ENCODE assay signal across 15 cellular contexts in the genomic region with DNA sequence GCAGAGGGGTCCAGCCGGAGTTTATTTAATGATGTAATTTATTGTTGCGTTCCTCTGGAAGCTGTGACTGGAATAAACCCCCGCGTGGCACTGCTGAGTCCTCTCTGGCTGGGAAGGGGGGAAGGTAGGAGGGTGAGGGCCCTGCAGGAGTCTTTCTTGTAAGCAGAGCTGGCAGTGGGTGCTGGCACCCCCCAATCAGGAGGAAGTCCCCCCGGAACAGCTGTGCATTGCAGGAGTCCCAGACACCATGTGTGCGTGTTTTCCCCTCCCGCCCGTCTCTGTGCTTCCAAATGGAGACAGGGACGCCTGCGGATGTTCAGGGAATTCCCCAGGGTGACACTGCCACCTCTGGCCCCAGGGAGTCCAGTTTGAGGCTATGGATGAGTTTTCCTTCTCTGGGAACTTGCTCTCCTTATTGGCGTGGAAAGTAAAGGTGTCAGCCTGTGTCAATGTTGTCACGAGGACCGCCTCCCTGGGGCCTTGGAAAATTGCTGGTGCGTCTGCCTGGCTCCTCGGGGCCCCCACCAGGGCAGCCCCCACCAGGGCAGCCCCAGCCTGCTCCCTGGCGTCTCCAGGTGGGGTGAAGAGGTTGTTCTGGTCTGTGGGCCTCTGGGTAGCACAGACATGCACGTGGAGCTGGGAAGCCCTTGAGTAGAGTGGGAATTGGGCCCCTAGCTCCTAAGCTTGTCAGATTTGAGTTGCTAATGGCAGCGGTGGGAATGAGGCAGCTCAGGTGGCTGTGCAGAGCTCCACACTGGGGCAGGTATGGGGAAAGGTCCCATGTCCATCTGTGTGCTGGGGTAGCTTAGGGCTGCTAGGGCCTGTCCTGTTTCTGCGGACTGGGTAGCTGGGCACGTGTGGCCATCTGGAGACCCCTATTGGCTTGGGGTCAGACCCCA. TPM values are rescaled to one million over a fixed set of nuclear protein-coding genes. Genes with fewer than 3 reads are reported as not detected.
DNase-seq lines count a peak whose midpoint lies in the region; ATAC-seq and TF ChIP-seq lines count a peak whose summit lies in the region.
"Had no signal": no experiment of that assay in that cellular context is flagged by ENCODE, and none has a peak within 500 bp of the region (broad histone marks: within the 10 kb centered on the region; RNA-seq: fewer than 3 reads in every experiment).

No MANE protein-coding gene starts in this region.

- H3K4me1 ChIP-seq in osteoblast (ENCODE audit: insufficient read depth, low read length) (no peaks in the 10 kb centered on the region), right atrium auricular region (peaks cover 0 to 4% of the 10 kb centered on the region in 2 donors), prostate gland (replicated peaks) (no peaks in the 10 kb centered on the region)

- H3K27me3 ChIP-seq in WERI-Rb-1 (ENCODE audit: insufficient read depth, low read depth, severe bottlenecking) (no peaks in the 10 kb centered on the region), osteoblast (ENCODE audit: insufficient read depth, low read length) (peaks cover 15% of the 10 kb centered on the region), right atrium auricular region (no peaks in the 10 kb centered on the region), prostate gland (replicated peaks; ENCODE audit: insufficient read depth) (no peaks in the 10 kb centered on the region)
- H3K27me3 ChIP-seq: ascending aorta had no signal

- no peaks in the 10 kb centered on the region for H3K9me3 Mint-ChIP-seq in activated naive CD4-positive, alpha-beta T cell treated with anti-CD3 and anti-CD28 coated beads, Interleukin-2, amount 50 U/mL, for 72 hours
- H3K9me3 Mint-ChIP-seq: memory B cell had no signal

- H3K4me3 ChIP-seq in WERI-Rb-1 (ENCODE audit: low read depth, low read length) = no peak overlapping the region
- H3K4me3 ChIP-seq in osteoblast (ENCODE audit: insufficient read depth, low read length) = no peak overlapping the region
- no peak overlapping the region for H3K4me3 ChIP-seq in right atrium auricular region
- no peak overlapping the region for H3K4me3 ChIP-seq in prostate gland
- H3K4me3 ChIP-seq: ascending aorta, spleen had no signal

- no peak overlapping the region for H2AFZ ChIP-seq in osteoblast (ENCODE audit: low read length)

- H3K36me3 Mint-ChIP-seq in activated naive CD4-positive, alpha-beta T cell treated with anti-CD3 and anti-CD28 coated beads, Interleukin-2, amount 50 U/mL, for 72 hours = peaks cover 0 to 6% of the 10 kb centered on the region in 2 donors

- H4K20me1 ChIP-seq in osteoblast (ENCODE audit: insufficient read depth, low read length) = peaks cover 9% of the 10 kb centered on the region

- peaks cover 22% of the 10 kb centered on the region for H3K36me3 ChIP-seq in WERI-Rb-1
- H3K36me3 ChIP-seq in osteoblast (ENCODE audit: insufficient read depth, low read length) = peaks cover 23% of the 10 kb centered on the region
- H3K36me3 ChIP-seq in right atrium auricular region = peaks cover 19% of the 10 kb centered on the region
- H3K36me3 ChIP-seq in prostate gland = peaks cover 0 to 5% of the 10 kb centered on the region in 2 donors

- H3K4me2 ChIP-seq in osteoblast (ENCODE audit: insufficient read depth, low read length) = no peak overlapping the region

- 46% methylated on average over 20 of the region's 20 CpGs for WGBS in prostate gland

- peak; percentile 53 for TF ChIP-seq CTCF in WERI-Rb-1 (IDR thresholded peaks at IDR 0.05; ENCODE audit: low read depth, low read length)
- TF ChIP-seq CTCF in osteoblast (IDR thresholded peaks at IDR 0.05; ENCODE audit: extremely low read depth, low read depth, low read length) = no peak
- no peak for TF ChIP-seq CTCF in right atrium auricular region (IDR thresholded peaks at IDR 0.05)
- TF ChIP-seq CTCF in prostate gland (IDR thresholded peaks at IDR 0.05) = no peak

- no peak overlapping the region for H3K27ac ChIP-seq in WERI-Rb-1
- H3K27ac ChIP-seq in osteoblast (ENCODE audit: low read depth, low read length) = no peak overlapping the region
- no peak overlapping the region for H3K27ac ChIP-seq in right atrium auricular region
- no peak overlapping the region for H3K27ac ChIP-seq in prostate gland
- H3K27ac ChIP-seq: ascending aorta, spleen had no signal

- intact Hi-C loops in left colon (cut with DNase I, micrococcal nuclease) (no loop called here), prostate gland (cut with DNase I) (no loop called here)

- H3K27ac Mint-ChIP-seq in activated naive CD4-positive, alpha-beta T cell treated with anti-CD3 and anti-CD28 coated beads, Interleukin-2, amount 50 U/mL, for 72 hours = no peak overlapping the region
- H3K27ac Mint-ChIP-seq: memory B cell had no signal

- TF ChIP-seq POLR2A in prostate gland (IDR thresholded peaks at IDR 0.05) = no peak

- peak; percentile 78 for DNase-seq in COR-L47 (lab: John Stamatoyannopoulos, UW)
- peak; percentile 45 for DNase-seq in HK-2 (ENCODE audit: unreplicated experiment)
- DNase-seq in WERI-Rb-1 = peak; percentile 52
- peak; percentile 89 for DNase-seq in osteoblast (ENCODE audit: insufficient read length, low spot score, missing footprints)
- no peak for DNase-seq in left colon
- no peak for DNase-seq in right atrium auricular region (ENCODE audit: low spot score)
- DNase-seq in prostate gland (ENCODE audit: low spot score) = no peak
- DNase-seq in activated naive CD4-positive, alpha-beta T cell treated with anti-CD3 and anti-CD28 coated beads, Interleukin-2, amount 50 U/mL, for 72 hours (ENCODE audit: low spot score in 2 of 2) = no peak
- DNase-seq: Calu3, hippocampal formation, NCI-H1048, OCI-M1 had no signal

- no peaks in the 10 kb centered on the region for H3K9me3 ChIP-seq in WERI-Rb-1 (ENCODE audit: severe bottlenecking)
- H3K9me3 ChIP-seq in osteoblast (ENCODE audit: low read depth, low read length) = no peaks in the 10 kb centered on the region
- no peaks in the 10 kb centered on the region for H3K9me3 ChIP-seq in right atrium auricular region
- no peaks in the 10 kb centered on the region for H3K9me3 ChIP-seq in prostate gland
- H3K9me3 ChIP-seq: ascending aorta had no signal

- H3K79me2 ChIP-seq in osteoblast (ENCODE audit: insufficient read depth, low read length) = no peaks in the 10 kb centered on the region

- no peak for ATAC-seq in left colon
- no peak for ATAC-seq in activated naive CD4-positive, alpha-beta T cell treated with anti-CD3 and anti-CD28 coated beads, Interleukin-2, amount 50 U/mL, for 72 hours

RNA-seq across cellular contexts. Expression of a gene that starts 2.7 kb away (rescaled TPM):
- total RNA-seq in osteoblast (0.29 and 0.36 TPM in 2 replicates), left colon (under 1 TPM; 0.12 to 0.25 TPM), right atrium auricular region (under 1 TPM in 1 of 2 donors, not detected in 1; 0.47 TPM), prostate gland (1 to 10 TPM; 6.3 to 8.4 TPM)
- total RNA-seq in activated naive CD4-positive, alpha-beta T cell treated with anti-CD3 and anti-CD28 coated beads, Interleukin-2, amount 50 U/mL, for 72 hours = under 1 TPM; 0.09 to 0.23 TPM

Comparison
In these comparisons a context has a peak if more than half of its experiments do, and no peak if none do; other contexts are left out.
1. DNase-seq: peak in COR-L47 (single experiment), HK-2 (single experiment), WERI-Rb-1 (single experiment) and osteoblast (single experiment); none in left colon (0 of 2), right atrium auricular region (single experiment), prostate gland (single experiment) and activated naive CD4-positive, alpha-beta T cell treated with anti-CD3 and anti-CD28 coated beads, Interleukin-2, amount 50 U/mL, for 72 hours (0 of 2).